ENCODE assay signal across 14 cellular contexts in genomic region chr3:30676424-30677346, GRCh38.
DNase-seq lines count a peak whose midpoint lies in the region; ATAC-seq and TF ChIP-seq lines count a peak whose summit lies in the region.
"Had no signal": no experiment of that assay in that cellular context is flagged by ENCODE, and none has a peak within 500 bp of the region (broad histone marks: within the 10 kb centered on the region; RNA-seq: fewer than 3 reads in every experiment).

No MANE protein-coding gene starts in this region.

- H3K27me3 ChIP-seq in CD8-positive, alpha-beta T cell (ENCODE audit: insufficient read depth, low read length): no peaks in the 10 kb centered on the region
- H3K27me3 ChIP-seq in GM23338 (ENCODE audit: insufficient read depth): no peaks in the 10 kb centered on the region
- H3K27me3 ChIP-seq: BLaER1 treated with 17β-estradiol and CSF1 and Interleukin-3, amounts not matched to agents 10 nM and 100 nM had no signal

- H3K36me3 ChIP-seq in CD8-positive, alpha-beta T cell (ENCODE audit: insufficient read depth, low read length): peaks cover 69% of the 10 kb centered on the region
- H3K36me3 ChIP-seq in GM23338 (ENCODE audit: insufficient read depth): peaks cover 36% of the 10 kb centered on the region

- CTCF ChIA-PET in CD8-positive, alpha-beta T cell (lab: Charles Lee): interaction anchor here (1.1 to 3.4 kb wide), 5 partner anchors 10 to 47 kb away, joined by 4 to 23 read pairs (median 4); no protein-coding TSS in a partner anchor

- DNase-seq in CD8-positive, alpha-beta T cell: no peak
- DNase-seq in GM23338 (ENCODE audit: low spot score) (no peak), nephron progenitor cell (no peak), progenitor cell of endocrine pancreas (ENCODE audit: low spot score, unreplicated experiment) (no peak), NCI-H146 (lab: John Stamatoyannopoulos, UW) (no peak), T1000 (lab: John Stamatoyannopoulos, UW) (no peak)
- DNase-seq: activated effector memory CD4-positive, alpha-beta T cell treated with Interleukin-2 at 50 U/mL for 16 hours; kidney; mucosa of descending colon; stimulated activated CD4-positive, alpha-beta T cell treated with anti-CD3 and anti-CD28 coated beads, Interleukin-2, amount 100 ng/mL, for 48 hours had no signal

- peaks cover 97% of the 10 kb centered on the region for H3K36me3 Mint-ChIP-seq in CD8-positive, alpha-beta T cell
- peaks cover 47% of the 10 kb centered on the region for H3K36me3 Mint-ChIP-seq in GM23338 (ENCODE audit: low read depth)
- H3K36me3 Mint-ChIP-seq in activated T-helper 17 cell treated with anti-CD3 and anti-CD28 coated beads, Interleukin-2, amount 50 U/mL, for 72 hours (ENCODE audit: low read depth): peaks cover 100% of the 10 kb centered on the region
- H3K36me3 Mint-ChIP-seq in nephron progenitor cell (ENCODE audit: low read depth): peaks cover 68% of the 10 kb centered on the region
- peaks cover 51% of the 10 kb centered on the region for H3K36me3 Mint-ChIP-seq in progenitor cell of endocrine pancreas (ENCODE audit: insufficient read depth)

- no peaks in the 10 kb centered on the region for H3K9me3 ChIP-seq in CD8-positive, alpha-beta T cell (ENCODE audit: low read length)
- H3K9me3 ChIP-seq: HAP-1, mucosa of descending colon had no signal

- H3K79me2 ChIP-seq in GM23338 (replicated peaks; ENCODE audit: insufficient read depth): 0 out of 2 replicates have a peak, but pooled peaks cover 2% of the 10 kb centered on the region

- peaks cover 86% of the 10 kb centered on the region for H3K4me1 ChIP-seq in CD8-positive, alpha-beta T cell (ENCODE audit: insufficient read depth, low read length)
- peaks cover 12% of the 10 kb centered on the region for H3K4me1 ChIP-seq in GM23338 (ENCODE audit: insufficient read depth)

- no peak overlapping the region for H2AFZ ChIP-seq in GM23338

- no peaks in the 10 kb centered on the region for H3K9me2 ChIP-seq in GM23338 (ENCODE audit: insufficient read depth)

- no peaks in the 10 kb centered on the region for H3F3A ChIP-seq in GM23338 (replicated peaks; ENCODE audit: low read depth)

- H3K4me2 ChIP-seq in GM23338: no peak overlapping the region

- peaks cover 94% of the 10 kb centered on the region for H3K4me1 Mint-ChIP-seq in CD8-positive, alpha-beta T cell (ENCODE audit: low read depth)
- peaks cover 27% of the 10 kb centered on the region for H3K4me1 Mint-ChIP-seq in GM23338
- H3K4me1 Mint-ChIP-seq in activated T-helper 17 cell treated with anti-CD3 and anti-CD28 coated beads, Interleukin-2, amount 50 U/mL, for 72 hours: peaks cover 69% of the 10 kb centered on the region
- H3K4me1 Mint-ChIP-seq in nephron progenitor cell: peaks cover 40% of the 10 kb centered on the region
- no peaks in the 10 kb centered on the region for H3K4me1 Mint-ChIP-seq in progenitor cell of endocrine pancreas (ENCODE audit: low read depth)

- ATAC-seq in CD8-positive, alpha-beta T cell: no peak
- no peak for ATAC-seq in GM23338
- ATAC-seq in activated T-helper 17 cell treated with anti-CD3 and anti-CD28 coated beads, Interleukin-2, amount 50 U/mL, for 72 hours (replicated peaks): peak; percentile 62
- ATAC-seq: mucosa of descending colon had no signal

- peak overlapping the region; percentile 83 for H3K27ac Mint-ChIP-seq in CD8-positive, alpha-beta T cell
- 0 out of 2 replicates have a peak overlapping the region, but pooled peaks have one; percentile 12 for H3K27ac Mint-ChIP-seq in GM23338
- H3K27ac Mint-ChIP-seq in activated T-helper 17 cell treated with anti-CD3 and anti-CD28 coated beads, Interleukin-2, amount 50 U/mL, for 72 hours: peak overlapping the region; percentile 71
- peak overlapping the region; percentile 14 for H3K27ac Mint-ChIP-seq in nephron progenitor cell
- H3K27ac Mint-ChIP-seq in progenitor cell of endocrine pancreas: no peak overlapping the region

- no peaks in the 10 kb centered on the region for H4K20me1 ChIP-seq in GM23338 (replicated peaks; ENCODE audit: insufficient read depth)

- H3K4me3 Mint-ChIP-seq in CD8-positive, alpha-beta T cell: no peak overlapping the region
- H3K4me3 Mint-ChIP-seq in GM23338 (no peak overlapping the region), nephron progenitor cell (no peak overlapping the region), progenitor cell of endocrine pancreas (ENCODE audit: low read depth) (no peak overlapping the region)
- H3K4me3 Mint-ChIP-seq in activated T-helper 17 cell treated with anti-CD3 and anti-CD28 coated beads, Interleukin-2, amount 50 U/mL, for 72 hours: peak overlapping the region; percentile 67

- TF ChIP-seq CTCF in CD8-positive, alpha-beta T cell (IDR thresholded peaks at IDR 0.05): no peak
- TF ChIP-seq CTCF in GM23338 (conservative IDR thresholded peaks at IDR 0.05; ENCODE audit: low read depth in 2 of 2): no peak
- TF ChIP-seq CTCF in nephron progenitor cell (IDR thresholded peaks at IDR 0.05): no peak
- TF ChIP-seq CTCF in progenitor cell of endocrine pancreas (IDR thresholded peaks at IDR 0.05; ENCODE audit: unreplicated experiment): no peak

- POLR2A ChIA-PET in CD8-positive, alpha-beta T cell (lab: Charles Lee): interaction anchor here (0.6 to 3.1 kb wide), 6 partner anchors 11 to 66 kb away, joined by 3 to 19 read pairs (median 5); no protein-coding TSS in a partner anchor

- no peaks in the 10 kb centered on the region for H3K9me3 Mint-ChIP-seq in CD8-positive, alpha-beta T cell
- H3K9me3 Mint-ChIP-seq in GM23338: no peaks in the 10 kb centered on the region
- H3K9me3 Mint-ChIP-seq in activated T-helper 17 cell treated with anti-CD3 and anti-CD28 coated beads, Interleukin-2, amount 50 U/mL, for 72 hours: peaks cover 3% of the 10 kb centered on the region
- no peaks in the 10 kb centered on the region for H3K9me3 Mint-ChIP-seq in nephron progenitor cell
- no peaks in the 10 kb centered on the region for H3K9me3 Mint-ChIP-seq in progenitor cell of endocrine pancreas (ENCODE audit: low read depth)

- no peaks in the 10 kb centered on the region for H3K27me3 Mint-ChIP-seq in CD8-positive, alpha-beta T cell (ENCODE audit: low read depth)
- H3K27me3 Mint-ChIP-seq in GM23338 (ENCODE audit: insufficient read depth, low read depth, poor library complexity) (peaks cover 2% of the 10 kb centered on the region), nephron progenitor cell (ENCODE audit: low read depth, poor library complexity) (no peaks in the 10 kb centered on the region), progenitor cell of endocrine pancreas (no peaks in the 10 kb centered on the region)
- H3K27me3 Mint-ChIP-seq in activated T-helper 17 cell treated with anti-CD3 and anti-CD28 coated beads, Interleukin-2, amount 50 U/mL, for 72 hours: no peaks in the 10 kb centered on the region

- H3K27ac ChIP-seq in CD8-positive, alpha-beta T cell (ENCODE audit: low read depth, low read length): no peak overlapping the region
- no peak overlapping the region for H3K27ac ChIP-seq in GM23338 (ENCODE audit: low read depth)
- H3K27ac ChIP-seq: SK-N-MC had no signal

- intact Hi-C loops in CD8-positive, alpha-beta T cell (cut with DNase I, micrococcal nuclease): loop anchor here in 1 of 2 experiments (5.0 kb wide), 1 partner anchor 34 kb away; no protein-coding TSS in a partner anchor

- no peak overlapping the region for H3K4me3 ChIP-seq in CD8-positive, alpha-beta T cell (ENCODE audit: low read depth, low read length)
- no peak overlapping the region for H3K4me3 ChIP-seq in GM23338
- H3K4me3 ChIP-seq: BLaER1 treated with 17β-estradiol and CSF1 and Interleukin-3, amounts not matched to agents 10 nM and 100 nM; HAP-1; mucosa of descending colon; SK-N-MC had no signal

TF ChIP-seq in GM23338, 12 proteins besides CTCF, POLR2A, EP300 and RAD21 (continues in another document):
- TF ChIP-seq ZNF331 (CRISPR knock-in tag; IDR thresholded peaks at IDR 0.05; ENCODE audit: low read depth): no peak
- TF ChIP-seq EZH2 (IDR thresholded peaks at IDR 0.05; ENCODE audit: low read depth, unreplicated experiment): no peak
- no peak for TF ChIP-seq ZNF114 (CRISPR knock-in tag; IDR thresholded peaks at IDR 0.05)
